Comparison of ENCODE assay signal across 8 cellular contexts in genomic region chr6:31356946-31357466, GRCh38. TPM values are rescaled to one million over a fixed set of nuclear protein-coding genes. Genes with fewer than 3 reads are reported as not detected.
DNase-seq lines count a peak whose midpoint lies in the region; FAIRE-seq and TF ChIP-seq lines count a peak whose summit lies in the region.

HLA-B (minus strand) TSS chr6:31357179; CDS start chr6:31357158, 21 bp downstream.

- peak within 1 kb of the TSS; percentile 51; the same call in 1 of the 2 replicates for H3K27ac Mint-ChIP-seq in HFFc6

- TF ChIP-seq CTCF in GM12864 (IDR thresholded peaks at IDR 0.05; ENCODE audit: low read depth, low read length, missing control alignments) (no peak), HFFc6 (IDR thresholded peaks at IDR 0.05) (no peak), WERI-Rb-1 (IDR thresholded peaks at IDR 0.05; ENCODE audit: low read depth, low read length) (no peak), bronchial epithelial cell (IDR thresholded peaks at IDR 0.05; ENCODE audit: insufficient read depth, low read length, severe bottlenecking) (no peak)

- FAIRE-seq in bronchial epithelial cell (lab: Jason Lieb, UNC) = no peak

- H3K9me3 Mint-ChIP-seq in HFFc6 = 0 out of 2 replicates have a peak, but pooled peaks cover 4% of the 10 kb centered on the region

- H3K9me3 ChIP-seq in WERI-Rb-1 (ENCODE audit: severe bottlenecking) (peaks cover 10% of the 10 kb centered on the region), skeletal muscle tissue (ENCODE audit: control insufficient read depth in 3 of 3, low read length in 3 of 3) (no peaks in the 10 kb centered on the region)

- H3K4me3 ChIP-seq in GM12864 (ENCODE audit: low read depth, low read length) = peak within 1 kb of the TSS; percentile 76
- H3K4me3 ChIP-seq in WERI-Rb-1 (ENCODE audit: low read depth, low read length) = peak within 1 kb of the TSS; percentile 57
- peak within 1 kb of the TSS; percentile 60 for H3K4me3 ChIP-seq in bronchial epithelial cell (ENCODE audit: low read depth, low read length)
- H3K4me3 ChIP-seq in skeletal muscle tissue (ENCODE audit: low read length in 3 of 3) = peak within 1 kb of the TSS; percentile 67 to 80 (median 75)

- H3K4me3 Mint-ChIP-seq in HFFc6 = peak within 1 kb of the TSS; percentile 80

- H3K27me3 Mint-ChIP-seq in HFFc6 (ENCODE audit: insufficient read depth) = peaks cover 31% of the 10 kb centered on the region

- H3K36me3 ChIP-seq in WERI-Rb-1 (no peaks in the 10 kb centered on the region), bronchial epithelial cell (ENCODE audit: control insufficient read depth, insufficient read depth, low read length) (no peaks in the 10 kb centered on the region), skeletal muscle tissue (ENCODE audit: control insufficient read depth in 3 of 3, insufficient read depth in 3 of 3, low read length in 3 of 3) (peaks cover 8 to 11% (median 9%) of the 10 kb centered on the region in 3 donors)

- peaks cover 6% of the 10 kb centered on the region; the same call in 1 of the 2 replicates for H3K4me1 Mint-ChIP-seq in HFFc6 (ENCODE audit: low read depth)

- H3K27me3 ChIP-seq in WERI-Rb-1 (ENCODE audit: insufficient read depth, low read depth, severe bottlenecking) (peaks cover 59% of the 10 kb centered on the region), bronchial epithelial cell (ENCODE audit: control insufficient read depth, insufficient read depth, low read length) (peaks cover 3% of the 10 kb centered on the region), skeletal muscle tissue (ENCODE audit: control insufficient read depth in 3 of 3, insufficient read depth in 3 of 3, low read length in 3 of 3) (peaks cover 0 to 4% (median 0%) of the 10 kb centered on the region in 3 donors)

- DNase-seq in GM12864 (ENCODE audit: low read depth) (peak; percentile 93), HFFc6 (peak; percentile 23), NCI-H1092 (lab: John Stamatoyannopoulos, UW) (peak; percentile 16), WERI-Rb-1 (peak; percentile 93), bronchial epithelial cell (ENCODE audit: low read depth) (peak; percentile 82), iPS-NIHi11 (ENCODE audit: low spot score) (peak; percentile 67), iPS-NIHi7 (ENCODE audit: extremely low spot score) (no peak)

- no peaks in the 10 kb centered on the region for H3K36me3 Mint-ChIP-seq in HFFc6 (ENCODE audit: low read depth)

- H3K9ac ChIP-seq in skeletal muscle tissue (ENCODE audit: low read depth in 1 of 3, low read length in 3 of 3) = peak within 1 kb of the TSS; percentile 76 to 88 (median 87)

- H3K27ac ChIP-seq in WERI-Rb-1 (no peak within 1 kb of the TSS), skeletal muscle tissue (ENCODE audit: low read depth, low read length) (peak within 1 kb of the TSS; percentile 75)

- peaks cover 10 to 16% (median 15%) of the 10 kb centered on the region in 3 donors for H3K4me1 ChIP-seq in skeletal muscle tissue (ENCODE audit: control insufficient read depth in 3 of 3, insufficient read depth in 3 of 3, low read length in 3 of 3)

RNA-seq across cellular contexts. Expression of gene HLA-B, which starts in this region (rescaled TPM):
- total RNA-seq in HFFc6 (2021; fragmentation: NEBNext Ultra II Directional; extraction: Animal tissue kit (Norgen Biotek cat#: 25700)) = 100 to 1,000 TPM in 4 of 6 experiments, 10 to 100 TPM in 2; 74.1 to 178 (median 162) TPM
- total RNA-seq in bronchial epithelial cell (46.9 and 59.5 TPM in 2 replicates), skeletal muscle tissue (92.9 TPM)
